In genomic region chr16:81551141-81551808, GRCh38 we compare ENCODE assay signal across 10 cellular contexts.
A peak's percentile ranks its signal among the peaks of the same experiment; 100 is the strongest.
DNase-seq lines count a peak whose midpoint lies in the region; ATAC-seq and TF ChIP-seq lines count a peak whose summit lies in the region.
"Had no signal": no experiment of that assay in that cellular context is flagged by ENCODE, and none has a peak within 500 bp of the region (broad histone marks: within the 10 kb centered on the region; RNA-seq: fewer than 3 reads in every experiment).

No MANE protein-coding gene starts in this region.

- H3K4me1 Mint-ChIP-seq in activated T-cell treated with anti-CD3 and anti-CD28 coated beads, Interleukin-2, amount 50 U/mL, for 24 hours (ENCODE audit: low read depth), result peaks cover 56% of the 10 kb centered on the region
- peaks cover 82% of the 10 kb centered on the region for H3K4me1 Mint-ChIP-seq in stimulated activated effector memory CD8-positive, alpha-beta T cell treated with anti-CD3 and anti-CD28 coated beads, Interleukin-12 subunit alpha, Interleukin-12 subunit beta, amount 100 ng/mL, for 72 hours

- H3K9me3 Mint-ChIP-seq in activated T-cell treated with anti-CD3 and anti-CD28 coated beads, Interleukin-2, amount 50 U/mL, for 24 hours, result no peaks in the 10 kb centered on the region
- H3K9me3 Mint-ChIP-seq in stimulated activated effector memory CD8-positive, alpha-beta T cell treated with anti-CD3 and anti-CD28 coated beads, Interleukin-12 subunit alpha, Interleukin-12 subunit beta, amount 100 ng/mL, for 72 hours, result no peaks in the 10 kb centered on the region

- H3K27ac Mint-ChIP-seq in activated T-cell treated with anti-CD3 and anti-CD28 coated beads, Interleukin-2, amount 50 U/mL, for 24 hours, result peak overlapping the region; percentile 80
- peak overlapping the region; percentile 94 for H3K27ac Mint-ChIP-seq in stimulated activated effector memory CD8-positive, alpha-beta T cell treated with anti-CD3 and anti-CD28 coated beads, Interleukin-12 subunit alpha, Interleukin-12 subunit beta, amount 100 ng/mL, for 72 hours

- no peaks in the 10 kb centered on the region for H3K27me3 ChIP-seq in RWPE2 (ENCODE audit: insufficient read depth, poor library complexity, severe bottlenecking)

- no peak for DNase-seq in activated T-cell treated with anti-CD3 and anti-CD28 coated beads, Interleukin-2, amount 50 U/mL, for 24 hours
- DNase-seq in activated T-cell treated with anti-CD3 and anti-CD28 coated beads for 4 hours (no peak), RWPE2 (ENCODE audit: low spot score) (no peak), epithelial cell of prostate (ENCODE audit: low read depth, low spot score) (no peak), epidermal melanocyte (ENCODE audit: insufficient read length, low spot score) (no peak)
- no peak for DNase-seq in stimulated activated effector memory CD8-positive, alpha-beta T cell treated with anti-CD3 and anti-CD28 coated beads, Interleukin-12 subunit alpha, Interleukin-12 subunit beta, amount 100 ng/mL, for 72 hours (ENCODE audit: low spot score in 2 of 2)
- DNase-seq: cortex of kidney had no signal

- H3K4me3 ChIP-seq in RWPE2 (ENCODE audit: severe bottlenecking), result no peak overlapping the region

- ATAC-seq in RWPE2 (ENCODE audit: low read depth) (peak; percentile 48; the same call in 1 of the 3 replicates), GM21717 (IDR thresholded peaks at IDR 0.05; ENCODE audit: unreplicated experiment) (no peak), GM21576 (IDR thresholded peaks at IDR 0.05; ENCODE audit: unreplicated experiment) (no peak)
- peak; percentile 88 for ATAC-seq in stimulated activated effector memory CD8-positive, alpha-beta T cell treated with anti-CD3 and anti-CD28 coated beads, Interleukin-12 subunit alpha, Interleukin-12 subunit beta, amount 100 ng/mL, for 72 hours

- peaks cover 12% of the 10 kb centered on the region for H3K36me3 ChIP-seq in RWPE2 (ENCODE audit: low read depth)

- no peaks in the 10 kb centered on the region for H3K27me3 Mint-ChIP-seq in activated T-cell treated with anti-CD3 and anti-CD28 coated beads, Interleukin-2, amount 50 U/mL, for 24 hours

- no peaks in the 10 kb centered on the region for H3K9me3 ChIP-seq in RWPE2 (ENCODE audit: severe bottlenecking)

- H3K36me3 Mint-ChIP-seq in activated T-cell treated with anti-CD3 and anti-CD28 coated beads, Interleukin-2, amount 50 U/mL, for 24 hours (ENCODE audit: low read depth), result peaks cover 2% of the 10 kb centered on the region
- H3K36me3 Mint-ChIP-seq in stimulated activated effector memory CD8-positive, alpha-beta T cell treated with anti-CD3 and anti-CD28 coated beads, Interleukin-12 subunit alpha, Interleukin-12 subunit beta, amount 100 ng/mL, for 72 hours, result no peaks in the 10 kb centered on the region

- H3K4me1 ChIP-seq in RWPE2 (ENCODE audit: insufficient read depth, poor library complexity, severe bottlenecking), result peaks cover 17% of the 10 kb centered on the region

- H3K27ac ChIP-seq in RWPE2 (ENCODE audit: poor library complexity, severe bottlenecking), result peak overlapping the region; percentile 36
- H3K27ac ChIP-seq in epithelial cell of prostate, result peak overlapping the region; percentile 72
- H3K27ac ChIP-seq: C4-2B had no signal

- no peak overlapping the region for H3K4me3 Mint-ChIP-seq in activated T-cell treated with anti-CD3 and anti-CD28 coated beads, Interleukin-2, amount 50 U/mL, for 24 hours
- H3K4me3 Mint-ChIP-seq in stimulated activated effector memory CD8-positive, alpha-beta T cell treated with anti-CD3 and anti-CD28 coated beads, Interleukin-12 subunit alpha, Interleukin-12 subunit beta, amount 100 ng/mL, for 72 hours, result peak overlapping the region; percentile 52

- TF ChIP-seq CTCF in RWPE2 (IDR thresholded peaks at IDR 0.05; ENCODE audit: poor library complexity, severe bottlenecking), result no peak

Comparison
In these comparisons a context has a peak if more than half of its experiments do, and no peak if none do; other contexts are left out.
1. ATAC-seq: peak in RWPE2 (single experiment) and stimulated activated effector memory CD8-positive, alpha-beta T cell treated with anti-CD3 and anti-CD28 coated beads, Interleukin-12 subunit alpha, Interleukin-12 subunit beta, amount 100 ng/mL, for 72 hours (single experiment); none in GM21717 (single experiment) and GM21576 (single experiment).